ENCODE assay signal across 1 cellular context in genomic region chr18:7541835-7542234, GRCh38.
TF ChIP-seq lines count a peak whose summit lies in the region.

No MANE protein-coding gene starts in this region.

TF ChIP-seq in H1, 55 proteins besides CTCF, POLR2A, EP300 and RAD21:
- TF ChIP-seq MAFK (IDR thresholded peaks at IDR 0.05; ENCODE audit: low read depth, low read length) (no peak), KDM5A (IDR thresholded peaks at IDR 0.05; ENCODE audit: low read length) (no peak), SP1 (IDR thresholded peaks at IDR 0.05; ENCODE audit: low read depth, low read length) (no peak), SIX5 (IDR thresholded peaks at IDR 0.05; ENCODE audit: low read depth, low read length) (no peak), NANOG (IDR thresholded peaks at IDR 0.05; ENCODE audit: insufficient read depth, low read depth, low read length, poor library complexity, severe bottlenecking) (no peak), POLR2AphosphoS5 (IDR thresholded peaks at IDR 0.05; ENCODE audit: low read depth, low read length) (no peak), CHD7 (IDR thresholded peaks at IDR 0.05; ENCODE audit: insufficient replicate concordance, low read length) (no peak), SP4 (IDR thresholded peaks at IDR 0.05; ENCODE audit: low read length) (no peak), BACH1 (IDR thresholded peaks at IDR 0.05; ENCODE audit: low read length) (no peak), CBX5 (IDR thresholded peaks at IDR 0.05; ENCODE audit: low read depth, low read length) (no peak), EGR1 (IDR thresholded peaks at IDR 0.05; ENCODE audit: borderline replicate concordance, low read depth, low read length) (no peak), PHF8 (conservative IDR thresholded peaks at IDR 0.05; ENCODE audit: low read depth, low read length) (no peak), SIRT6 (IDR thresholded peaks at IDR 0.05; ENCODE audit: low read length) (no peak), CTBP2 (IDR thresholded peaks at IDR 0.05; ENCODE audit: borderline replicate concordance, insufficient read depth, insufficient read length, low read length) (no peak)
TF ChIP-seq in H1: peak in this region for 0.
